In the genomic region with DNA sequence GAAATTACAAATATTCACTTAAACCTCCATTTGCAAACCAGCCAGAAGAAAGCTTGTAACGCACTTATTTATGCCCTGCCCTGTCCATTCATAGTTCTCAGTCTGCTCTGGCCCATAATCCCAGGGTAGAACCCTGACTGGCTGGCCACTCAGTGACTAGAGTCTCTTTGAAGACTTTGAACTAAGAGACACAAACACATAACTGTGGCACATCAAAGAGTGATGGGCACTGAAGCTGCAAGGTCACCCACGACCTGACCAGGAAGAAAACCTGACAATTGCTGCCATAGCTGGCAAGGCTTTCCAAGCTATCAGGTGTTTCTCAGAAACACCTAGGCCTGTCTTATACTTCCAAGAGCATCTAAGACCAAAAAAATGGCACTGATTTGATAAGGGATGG, we compare ENCODE assay signal across 1 cellular context.
TF ChIP-seq lines count a peak whose summit lies in the region.

No MANE protein-coding gene starts in this region.

TF ChIP-seq in WTC11, 78 proteins besides CTCF, POLR2A, EP300 and RAD21:
- TF ChIP-seq, protein P1, sequence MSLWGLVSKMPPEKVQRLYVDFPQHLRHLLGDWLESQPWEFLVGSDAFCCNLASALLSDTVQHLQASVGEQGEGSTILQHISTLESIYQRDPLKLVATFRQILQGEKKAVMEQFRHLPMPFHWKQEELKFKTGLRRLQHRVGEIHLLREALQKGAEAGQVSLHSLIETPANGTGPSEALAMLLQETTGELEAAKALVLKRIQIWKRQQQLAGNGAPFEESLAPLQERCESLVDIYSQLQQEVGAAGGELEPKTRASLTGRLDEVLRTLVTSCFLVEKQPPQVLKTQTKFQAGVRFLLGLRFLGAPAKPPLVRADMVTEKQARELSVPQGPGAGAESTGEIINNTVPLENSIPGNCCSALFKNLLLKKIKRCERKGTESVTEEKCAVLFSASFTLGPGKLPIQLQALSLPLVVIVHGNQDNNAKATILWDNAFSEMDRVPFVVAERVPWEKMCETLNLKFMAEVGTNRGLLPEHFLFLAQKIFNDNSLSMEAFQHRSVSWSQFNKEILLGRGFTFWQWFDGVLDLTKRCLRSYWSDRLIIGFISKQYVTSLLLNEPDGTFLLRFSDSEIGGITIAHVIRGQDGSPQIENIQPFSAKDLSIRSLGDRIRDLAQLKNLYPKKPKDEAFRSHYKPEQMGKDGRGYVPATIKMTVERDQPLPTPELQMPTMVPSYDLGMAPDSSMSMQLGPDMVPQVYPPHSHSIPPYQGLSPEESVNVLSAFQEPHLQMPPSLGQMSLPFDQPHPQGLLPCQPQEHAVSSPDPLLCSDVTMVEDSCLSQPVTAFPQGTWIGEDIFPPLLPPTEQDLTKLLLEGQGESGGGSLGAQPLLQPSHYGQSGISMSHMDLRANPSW (CRISPR knock-in tag; conservative IDR thresholded peaks at IDR 0.05; ENCODE audit: low read depth): no peak
- TF ChIP-seq CREM (CRISPR knock-in tag; IDR thresholded peaks at IDR 0.05) (no peak), NR2C2 (CRISPR knock-in tag; IDR thresholded peaks at IDR 0.05) (no peak), JAZF1 (CRISPR knock-in tag; IDR thresholded peaks at IDR 0.05) (no peak), PRRX2 (CRISPR knock-in tag; IDR thresholded peaks at IDR 0.05) (no peak), ZNF232 (CRISPR knock-in tag; IDR thresholded peaks at IDR 0.05) (no peak), GABPB1 (CRISPR knock-in tag; IDR thresholded peaks at IDR 0.05) (no peak), ESRRA (CRISPR knock-in tag; IDR thresholded peaks at IDR 0.05; ENCODE audit: borderline replicate concordance) (no peak)
- TF ChIP-seq, protein P2, sequence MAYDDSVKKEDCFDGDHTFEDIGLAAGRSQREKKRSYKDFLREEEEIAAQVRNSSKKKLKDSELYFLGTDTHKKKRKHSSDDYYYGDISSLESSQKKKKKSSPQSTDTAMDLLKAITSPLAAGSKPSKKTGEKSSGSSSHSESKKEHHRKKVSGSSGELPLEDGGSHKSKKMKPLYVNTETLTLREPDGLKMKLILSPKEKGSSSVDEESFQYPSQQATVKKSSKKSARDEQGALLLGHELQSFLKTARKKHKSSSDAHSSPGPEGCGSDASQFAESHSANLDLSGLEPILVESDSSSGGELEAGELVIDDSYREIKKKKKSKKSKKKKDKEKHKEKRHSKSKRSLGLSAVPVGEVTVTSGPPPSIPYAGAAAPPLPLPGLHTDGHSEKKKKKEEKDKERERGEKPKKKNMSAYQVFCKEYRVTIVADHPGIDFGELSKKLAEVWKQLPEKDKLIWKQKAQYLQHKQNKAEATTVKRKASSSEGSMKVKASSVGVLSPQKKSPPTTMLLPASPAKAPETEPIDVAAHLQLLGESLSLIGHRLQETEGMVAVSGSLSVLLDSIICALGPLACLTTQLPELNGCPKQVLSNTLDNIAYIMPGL (CRISPR knock-in tag; IDR thresholded peaks at IDR 0.05): no peak
- TF ChIP-seq, protein P3, sequence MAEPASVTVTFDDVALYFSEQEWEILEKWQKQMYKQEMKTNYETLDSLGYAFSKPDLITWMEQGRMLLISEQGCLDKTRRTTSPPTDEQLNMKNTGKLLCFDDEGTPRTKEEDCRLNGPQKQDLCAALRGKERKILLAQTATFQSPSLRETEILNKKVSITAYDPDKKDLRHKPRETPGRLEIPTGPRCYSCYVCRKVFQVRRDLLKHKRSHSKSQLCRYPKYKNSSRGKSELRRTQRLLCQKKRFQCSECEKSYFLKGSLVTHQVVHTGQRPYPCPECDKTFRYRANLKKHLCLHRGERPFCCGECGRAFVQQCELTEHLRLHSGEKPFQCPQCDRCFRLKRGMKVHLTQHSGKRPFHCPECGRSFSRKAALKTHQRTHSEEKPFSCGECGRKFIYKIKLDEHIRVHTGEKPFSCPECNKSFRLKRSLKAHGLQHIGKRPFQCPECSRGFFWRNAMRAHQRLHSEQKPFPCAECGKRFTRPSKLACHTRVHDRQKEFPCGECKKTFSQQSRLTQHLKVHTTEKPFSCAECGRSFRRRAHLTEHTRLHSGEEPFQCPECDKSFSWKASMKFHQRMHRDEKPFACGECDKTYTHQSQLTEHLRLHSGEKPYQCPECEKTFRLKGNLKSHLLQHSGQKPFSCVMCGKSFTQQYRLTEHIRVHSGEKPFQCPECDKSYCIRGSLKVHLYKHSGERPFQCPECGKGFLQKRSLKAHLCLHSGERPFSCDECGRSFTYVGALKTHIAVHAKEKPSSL (CRISPR knock-in tag; conservative IDR thresholded peaks at IDR 0.05): no peak
- TF ChIP-seq, protein P4, sequence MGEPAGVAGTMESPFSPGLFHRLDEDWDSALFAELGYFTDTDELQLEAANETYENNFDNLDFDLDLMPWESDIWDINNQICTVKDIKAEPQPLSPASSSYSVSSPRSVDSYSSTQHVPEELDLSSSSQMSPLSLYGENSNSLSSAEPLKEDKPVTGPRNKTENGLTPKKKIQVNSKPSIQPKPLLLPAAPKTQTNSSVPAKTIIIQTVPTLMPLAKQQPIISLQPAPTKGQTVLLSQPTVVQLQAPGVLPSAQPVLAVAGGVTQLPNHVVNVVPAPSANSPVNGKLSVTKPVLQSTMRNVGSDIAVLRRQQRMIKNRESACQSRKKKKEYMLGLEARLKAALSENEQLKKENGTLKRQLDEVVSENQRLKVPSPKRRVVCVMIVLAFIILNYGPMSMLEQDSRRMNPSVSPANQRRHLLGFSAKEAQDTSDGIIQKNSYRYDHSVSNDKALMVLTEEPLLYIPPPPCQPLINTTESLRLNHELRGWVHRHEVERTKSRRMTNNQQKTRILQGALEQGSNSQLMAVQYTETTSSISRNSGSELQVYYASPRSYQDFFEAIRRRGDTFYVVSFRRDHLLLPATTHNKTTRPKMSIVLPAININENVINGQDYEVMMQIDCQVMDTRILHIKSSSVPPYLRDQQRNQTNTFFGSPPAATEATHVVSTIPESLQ (CRISPR knock-in tag; IDR thresholded peaks at IDR 0.05): no peak
- TF ChIP-seq, protein P5, sequence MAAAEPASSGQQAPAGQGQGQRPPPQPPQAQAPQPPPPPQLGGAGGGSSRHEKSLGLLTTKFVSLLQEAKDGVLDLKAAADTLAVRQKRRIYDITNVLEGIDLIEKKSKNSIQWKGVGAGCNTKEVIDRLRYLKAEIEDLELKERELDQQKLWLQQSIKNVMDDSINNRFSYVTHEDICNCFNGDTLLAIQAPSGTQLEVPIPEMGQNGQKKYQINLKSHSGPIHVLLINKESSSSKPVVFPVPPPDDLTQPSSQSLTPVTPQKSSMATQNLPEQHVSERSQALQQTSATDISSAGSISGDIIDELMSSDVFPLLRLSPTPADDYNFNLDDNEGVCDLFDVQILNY (CRISPR knock-in tag; IDR thresholded peaks at IDR 0.05): no peak
